Comparison of ENCODE assay signal across 32 cellular contexts in the genomic region with DNA sequence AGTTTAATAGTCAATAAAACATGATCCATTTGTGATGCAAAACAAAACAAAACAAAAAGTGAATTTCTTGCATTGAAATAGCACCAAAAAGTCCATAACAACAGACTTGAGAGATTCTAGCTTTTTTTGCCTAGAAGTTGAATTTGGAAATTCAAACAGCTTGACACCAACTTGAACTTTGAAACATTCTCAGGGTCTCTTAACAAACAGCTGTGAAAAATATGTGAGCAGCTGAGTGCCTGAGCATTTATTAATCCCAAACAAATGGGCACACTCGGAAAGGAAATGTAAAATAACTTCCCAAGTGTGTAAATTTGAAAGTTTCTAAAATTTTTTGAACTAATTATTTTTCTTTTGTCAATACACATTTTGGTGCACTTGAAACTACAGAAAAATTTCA. TPM values are rescaled to one million over a fixed set of nuclear protein-coding genes. Genes with fewer than 3 reads are reported as not detected.
"Had no signal": no experiment of that assay in that cellular context is flagged by ENCODE, and none has a peak within 500 bp of the region (broad histone marks: within the 10 kb centered on the region; RNA-seq: fewer than 3 reads in every experiment).

No MANE protein-coding gene starts in this region.

- H3K4me1 ChIP-seq: testis, thyroid gland, upper lobe of left lung, vagina had no signal

- H3K9me3 ChIP-seq: left ventricle myocardium inferior, ovary, right atrium auricular region, stomach, testis, thyroid gland, transverse colon, upper lobe of left lung, vagina had no signal

- H3K36me3 ChIP-seq: left ventricle myocardium inferior, ovary, right atrium auricular region, stomach, thyroid gland, transverse colon, upper lobe of left lung, vagina had no signal

- DNase-seq: hypothalamus; immature natural killer cell; kidney; left colon; left ventricle myocardium inferior; naive thymus-derived CD4-positive, alpha-beta T cell; ovary; stimulated activated CD4-positive, alpha-beta T cell treated with anti-CD3 and anti-CD28 coated beads, Interleukin-12 subunit alpha, Interleukin-12 subunit beta, amount 100 ng/mL, for 4 hours; stimulated activated CD4-positive, alpha-beta T cell treated with anti-CD3 and anti-CD28 coated beads, Interleukin-15, amount 100 ng/mL, for 24 hours; stimulated activated CD4-positive, alpha-beta T cell treated with anti-CD3 and anti-CD28 coated beads, Interleukin-2, amount 100 ng/mL, for 24 hours; stimulated activated CD4-positive, alpha-beta T cell treated with anti-CD3 and anti-CD28 coated beads, Interleukin-4, amount 100 ng/mL, for 1 hour; stimulated activated naive B cell treated with anti-CD40 and anti-IgM and Interleukin-4, amounts not matched to agents 10 μg/mL and 1 μg/mL and 100 μg/mL, for 72 hours; stimulated activated naive CD8-positive, alpha-beta T cell treated with anti-CD3 and anti-CD28 coated beads, Interleukin-15, Interleukin-2, amounts not matched to agents 100 U/mL and 50 U/mL, for 24 hours; stomach; testis; thyroid gland; transverse colon; upper lobe of left lung had no signal

- H3K27me3 ChIP-seq: ovary, right atrium auricular region, stomach, testis, thyroid gland, transverse colon, upper lobe of left lung, vagina had no signal

- FAIRE-seq: islet of Langerhans, kidney had no signal

- ATAC-seq: left colon; naive thymus-derived CD4-positive, alpha-beta T cell; natural killer cell treated with Interleukin-12 subunit alpha and Interleukin-12 subunit beta and Interleukin-15 and Interleukin-18, amount 100 ng/mL, for 72 hours; sciatic nerve; stimulated activated naive B cell treated with anti-CD40 and anti-IgM and Interleukin-4, amounts not matched to agents 10 μg/mL and 1 μg/mL and 100 μg/mL, for 72 hours; stimulated activated naive CD8-positive, alpha-beta T cell treated with anti-CD3 and anti-CD28 coated beads, Interleukin-15, Interleukin-2, amounts not matched to agents 100 U/mL and 50 U/mL, for 24 hours had no signal

- H3K27ac ChIP-seq: left ventricle myocardium inferior, ovary, right atrium auricular region, stomach, testis, thyroid gland, upper lobe of left lung, vagina had no signal

- H3K4me3 ChIP-seq: left ventricle myocardium inferior, ovary, right atrium auricular region, stomach, testis, thyroid gland, transverse colon, upper lobe of left lung, vagina had no signal

RNA-seq across cellular contexts. Expression of gene HMHB1, which starts 56.0 kb away (rescaled TPM):
- total RNA-seq: kidney; left colon; left ventricle myocardium inferior; lower leg skin; lung microvascular endothelial cell; mucosa of gallbladder; naive thymus-derived CD4-positive, alpha-beta T cell; omental fat pad; ovary; progenitor cell of endocrine pancreas; pulmonary artery endothelial cell; renal cortical epithelial cell; right atrium auricular region; sciatic nerve; stomach; testis; thyroid gland; transverse colon; upper lobe of left lung; urinary bladder; vagina had no signal
- polyA plus RNA-seq: immature natural killer cell; naive thymus-derived CD4-positive, alpha-beta T cell; neural cell; ovary; stomach; urinary bladder had no signal
